Comparison of ENCODE assay signal across 1 cellular context in the genomic region with DNA sequence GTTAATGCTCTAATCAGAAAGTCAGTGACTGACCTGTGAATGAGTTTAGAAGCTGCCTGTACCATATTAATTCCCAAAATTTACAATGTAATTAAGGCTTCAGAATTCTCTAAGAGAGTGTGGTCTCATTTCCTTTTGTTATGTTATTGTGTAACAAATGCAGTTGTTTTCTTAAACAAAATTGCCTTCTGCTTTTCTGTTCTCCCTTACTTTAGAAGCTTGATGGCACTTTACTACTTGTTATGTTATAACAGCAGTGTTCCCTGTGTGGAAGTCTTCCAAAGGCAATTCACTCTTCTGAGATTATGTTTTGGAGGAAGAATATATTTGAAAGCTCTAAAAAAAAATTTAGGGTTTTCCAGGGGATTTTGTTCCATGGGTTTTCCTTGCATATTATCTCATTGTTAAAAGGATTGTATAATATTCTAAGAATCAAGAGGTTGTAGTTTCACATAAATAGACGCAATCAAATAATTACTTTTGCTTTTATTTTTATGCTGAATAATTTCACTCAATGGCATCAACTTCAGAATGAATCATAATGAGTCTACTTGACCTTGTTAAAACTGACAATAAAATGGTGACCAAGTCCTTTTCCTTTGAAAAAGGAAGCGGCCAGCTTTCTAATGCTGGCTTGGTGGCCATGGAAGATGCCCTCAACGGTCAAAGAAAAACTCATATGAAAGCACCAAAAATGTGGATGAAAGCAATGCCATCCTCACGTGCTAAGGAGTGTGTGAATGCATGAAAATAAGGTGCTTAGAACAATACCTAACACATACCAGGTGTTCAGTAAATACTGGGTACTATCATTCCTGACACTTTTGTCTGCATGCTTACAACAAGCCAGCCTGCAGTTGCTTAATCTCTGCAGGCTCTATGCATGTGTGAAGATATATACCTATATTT.
TF ChIP-seq lines count a peak whose summit lies in the region.

No MANE protein-coding gene starts in this region.

TF ChIP-seq in SK-N-SH, 30 proteins besides CTCF, POLR2A, EP300 and RAD21:
- TF ChIP-seq YY1 (IDR thresholded peaks at IDR 0.05; ENCODE audit: low read depth) = no peak
- 0 out of 2 replicates have a peak, but pooled peaks have one; percentile 1 for TF ChIP-seq JUND (IDR thresholded peaks at IDR 0.05)
